ENCODE assay signal across 9 cellular contexts in genomic region chr10:119103241-119103640, GRCh38. TPM values are rescaled to one million over a fixed set of nuclear protein-coding genes. Genes with fewer than 3 reads are reported as not detected.
DNase-seq lines count a peak whose midpoint lies in the region; ATAC-seq, FAIRE-seq and TF ChIP-seq lines count a peak whose summit lies in the region.
"Had no signal": no experiment of that assay in that cellular context is flagged by ENCODE, and none has a peak within 500 bp of the region (broad histone marks: within the 10 kb centered on the region; RNA-seq: fewer than 3 reads in every experiment).

No MANE protein-coding gene starts in this region.

- 85 to 90% methylated on average over 4 of the region's 4 CpGs for WGBS in sigmoid colon, 2 donors

- H3K36me3 Mint-ChIP-seq in WTC11: peaks cover 6% of the 10 kb centered on the region

- H3K4me3 ChIP-seq in HEK293 (ENCODE audit: low read depth, low read length): no peak overlapping the region
- H3K4me3 ChIP-seq in sigmoid colon: peak overlapping the region in 1 of 4 donors; percentile 95
- H3K4me3 ChIP-seq in mucosa of descending colon: no peak overlapping the region
- H3K4me3 ChIP-seq in kidney (ENCODE audit: low read length in 2 of 2): peak overlapping the region in 1 of 2 donors; percentile 23

- ATAC-seq in WTC11 (no peak), foreskin keratinocyte (no peak), mucosa of descending colon (no peak)

- H3K9me3 ChIP-seq in HEK293 (ENCODE audit: control insufficient read depth, insufficient read depth, low read depth, low read length) (no peaks in the 10 kb centered on the region), sigmoid colon (no peaks in the 10 kb centered on the region), mucosa of descending colon (no peaks in the 10 kb centered on the region), kidney (ENCODE audit: control insufficient read depth in 1 of 2, low read length in 2 of 2) (no peaks in the 10 kb centered on the region)

- peak overlapping the region; percentile 45 for H3K4me3 Mint-ChIP-seq in WTC11

- no peak overlapping the region for H3K27ac Mint-ChIP-seq in WTC11

- intact Hi-C loops in sigmoid colon (cut with DNase I): no loop called here
- intact Hi-C loops in mucosa of descending colon (cut with DNase I, micrococcal nuclease): no loop called here
- intact Hi-C loops in kidney (cut with DNase I): no loop called here

- FAIRE-seq in kidney (lab: Jason Lieb, UNC): no peak
- FAIRE-seq: bronchial epithelial cell had no signal

- no peaks in the 10 kb centered on the region for H3K27me3 ChIP-seq in foreskin keratinocyte
- H3K27me3 ChIP-seq in sigmoid colon: no peaks in the 10 kb centered on the region

- DNase-seq in WTC11 (ENCODE audit: low spot score) (no peak), foreskin keratinocyte (no peak), sigmoid colon (peak; percentile 53), retina (no peak), iPS-NIHi7 (ENCODE audit: extremely low spot score) (no peak), mucosa of descending colon (no peak), kidney (no peak)

- H3K27ac ChIP-seq in HEK293 (ENCODE audit: extremely low read depth, low read depth, low read length) (no peak overlapping the region), foreskin keratinocyte (peak overlapping the region; percentile 33), sigmoid colon (peak overlapping the region; percentile 76 to 94 (median 88)), kidney (ENCODE audit: low read depth in 2 of 2, low read length in 2 of 2) (peak overlapping the region in 1 of 2 donors; percentile 59)

- no peak for TF ChIP-seq EP300 in sigmoid colon (IDR thresholded peaks at IDR 0.05)

- H3K9ac ChIP-seq in kidney (ENCODE audit: low read length in 2 of 2): peak overlapping the region in 1 of 2 donors; percentile 22

- peaks cover 6% of the 10 kb centered on the region for H3K4me1 ChIP-seq in HEK293 (ENCODE audit: control insufficient read depth, insufficient read depth, low read length)
- H3K4me1 ChIP-seq in foreskin keratinocyte: peaks cover 18% of the 10 kb centered on the region
- H3K4me1 ChIP-seq in sigmoid colon: peaks cover 0 to 18% (median 14%) of the 10 kb centered on the region in 4 donors
- peaks cover 13% of the 10 kb centered on the region for H3K4me1 ChIP-seq in mucosa of descending colon (ENCODE audit: low read depth)
- peaks cover 4 to 6% of the 10 kb centered on the region in 2 donors for H3K4me1 ChIP-seq in kidney (ENCODE audit: control insufficient read depth in 1 of 2, insufficient read depth in 1 of 2, low read depth in 1 of 2, low read length in 2 of 2)

- H3K27me3 Mint-ChIP-seq in WTC11 (ENCODE audit: low read depth): peaks cover 3% of the 10 kb centered on the region; the same call in 1 of the 2 replicates

- peaks cover 6% of the 10 kb centered on the region for H3K4me1 Mint-ChIP-seq in WTC11

- CTCF ChIA-PET in HEK293 (lab: Yijun Ruan, JAX): interaction anchor here (0.6 kb wide), 1 partner anchor 526 kb away, joined by 4 read pairs; no protein-coding TSS in a partner anchor
- CTCF ChIA-PET in WTC11 (lab: Charles Lee): interaction anchor here (0.6 to 2.3 kb wide), 2 partner anchors 18 to 445 kb away, joined by 3 to 7 read pairs; no protein-coding TSS in a partner anchor

- no peak for TF ChIP-seq CTCF in HEK293 (tag by site-specific recombination; IDR thresholded peaks at IDR 0.05)
- TF ChIP-seq CTCF in WTC11 (IDR thresholded peaks at IDR 0.05): no peak
- TF ChIP-seq CTCF in foreskin keratinocyte (conservative IDR thresholded peaks at IDR 0.05): no peak
- TF ChIP-seq CTCF in sigmoid colon (IDR thresholded peaks at IDR 0.05): no peak
- TF ChIP-seq CTCF in mucosa of descending colon (IDR thresholded peaks at IDR 0.05): no peak
- TF ChIP-seq CTCF in kidney (IDR thresholded peaks at IDR 0.05; ENCODE audit: borderline replicate concordance, extremely low read depth, insufficient read depth): no peak

- H3K9me3 Mint-ChIP-seq in WTC11: no peaks in the 10 kb centered on the region

- POLR2A ChIA-PET in HEK293 (lab: Yijun Ruan, JAX) (interaction anchor here (0.6 to 2.5 kb wide), 10 partner anchors 10 to 649 kb away, joined by 3 to 19 read pairs (median 7); partner anchors contain the start of genes EIF3A and SFXN4), WTC11 (lab: Charles Lee) (no interaction called here)

- TF ChIP-seq POLR2A in sigmoid colon (IDR thresholded peaks at IDR 0.05): no peak

- peaks cover 11 to 26% of the 10 kb centered on the region in 2 experiments; a peak in 2 of 3 replicates for H3K36me3 ChIP-seq in HEK293 (ENCODE audit: control insufficient read depth in 2 of 2, insufficient read depth in 1 of 2, low read length in 2 of 2)
- peaks cover 0 to 8% (median 3%) of the 10 kb centered on the region in 4 donors for H3K36me3 ChIP-seq in sigmoid colon
- no peaks in the 10 kb centered on the region for H3K36me3 ChIP-seq in mucosa of descending colon (ENCODE audit: low read depth)
- H3K36me3 ChIP-seq in kidney (ENCODE audit: control insufficient read depth in 1 of 2, insufficient read depth in 2 of 2, low read length in 2 of 2): no peaks in the 10 kb centered on the region

TF ChIP-seq in HEK293, 187 proteins besides CTCF, POLR2A, EP300 and RAD21:
- TF ChIP-seq SCRT1 (tag by site-specific recombination; IDR thresholded peaks at IDR 0.05; ENCODE audit: borderline replicate concordance): 0 out of 2 replicates have a peak, but pooled peaks have one; percentile 8
- no peak for TF ChIP-seq ZNF704 (tag by site-specific recombination; IDR thresholded peaks at IDR 0.05)
TF ChIP-seq in HEK293: peak in this region for 1.

TF ChIP-seq in WTC11, 78 proteins besides CTCF, POLR2A, EP300 and RAD21 (continues in another document):
- TF ChIP-seq SMAD3 (CRISPR knock-in tag; IDR thresholded peaks at IDR 0.05; ENCODE audit: borderline replicate concordance): no peak
- no peak for TF ChIP-seq ESRRA (CRISPR knock-in tag; IDR thresholded peaks at IDR 0.05; ENCODE audit: borderline replicate concordance)
- TF ChIP-seq, protein P1, sequence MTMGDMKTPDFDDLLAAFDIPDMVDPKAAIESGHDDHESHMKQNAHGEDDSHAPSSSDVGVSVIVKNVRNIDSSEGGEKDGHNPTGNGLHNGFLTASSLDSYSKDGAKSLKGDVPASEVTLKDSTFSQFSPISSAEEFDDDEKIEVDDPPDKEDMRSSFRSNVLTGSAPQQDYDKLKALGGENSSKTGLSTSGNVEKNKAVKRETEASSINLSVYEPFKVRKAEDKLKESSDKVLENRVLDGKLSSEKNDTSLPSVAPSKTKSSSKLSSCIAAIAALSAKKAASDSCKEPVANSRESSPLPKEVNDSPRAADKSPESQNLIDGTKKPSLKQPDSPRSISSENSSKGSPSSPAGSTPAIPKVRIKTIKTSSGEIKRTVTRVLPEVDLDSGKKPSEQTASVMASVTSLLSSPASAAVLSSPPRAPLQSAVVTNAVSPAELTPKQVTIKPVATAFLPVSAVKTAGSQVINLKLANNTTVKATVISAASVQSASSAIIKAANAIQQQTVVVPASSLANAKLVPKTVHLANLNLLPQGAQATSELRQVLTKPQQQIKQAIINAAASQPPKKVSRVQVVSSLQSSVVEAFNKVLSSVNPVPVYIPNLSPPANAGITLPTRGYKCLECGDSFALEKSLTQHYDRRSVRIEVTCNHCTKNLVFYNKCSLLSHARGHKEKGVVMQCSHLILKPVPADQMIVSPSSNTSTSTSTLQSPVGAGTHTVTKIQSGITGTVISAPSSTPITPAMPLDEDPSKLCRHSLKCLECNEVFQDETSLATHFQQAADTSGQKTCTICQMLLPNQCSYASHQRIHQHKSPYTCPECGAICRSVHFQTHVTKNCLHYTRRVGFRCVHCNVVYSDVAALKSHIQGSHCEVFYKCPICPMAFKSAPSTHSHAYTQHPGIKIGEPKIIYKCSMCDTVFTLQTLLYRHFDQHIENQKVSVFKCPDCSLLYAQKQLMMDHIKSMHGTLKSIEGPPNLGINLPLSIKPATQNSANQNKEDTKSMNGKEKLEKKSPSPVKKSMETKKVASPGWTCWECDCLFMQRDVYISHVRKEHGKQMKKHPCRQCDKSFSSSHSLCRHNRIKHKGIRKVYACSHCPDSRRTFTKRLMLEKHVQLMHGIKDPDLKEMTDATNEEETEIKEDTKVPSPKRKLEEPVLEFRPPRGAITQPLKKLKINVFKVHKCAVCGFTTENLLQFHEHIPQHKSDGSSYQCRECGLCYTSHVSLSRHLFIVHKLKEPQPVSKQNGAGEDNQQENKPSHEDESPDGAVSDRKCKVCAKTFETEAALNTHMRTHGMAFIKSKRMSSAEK (CRISPR knock-in tag; IDR thresholded peaks at IDR 0.05; ENCODE audit: borderline replicate concordance): no peak
- no peak for TF ChIP-seq FOXP4 (CRISPR knock-in tag; IDR thresholded peaks at IDR 0.05)
- no peak for TF ChIP-seq ZNF121 (CRISPR knock-in tag; IDR thresholded peaks at IDR 0.05)
- TF ChIP-seq CREB1 (CRISPR knock-in tag; IDR thresholded peaks at IDR 0.05): no peak
- no peak for TF ChIP-seq RELA (CRISPR knock-in tag; IDR thresholded peaks at IDR 0.05; ENCODE audit: borderline replicate concordance)

RNA-seq across cellular contexts. Expression of gene DENND10, which starts 0.7 kb away (rescaled TPM):
- total RNA-seq in WTC11 (2021): 58.7 to 60.6 TPM (median 59.0 TPM) in 3 replicates
- total RNA-seq in foreskin keratinocyte: 49.8 and 52.6 TPM in 2 replicates
- 21.8 and 23.3 TPM in 2 replicates for polyA plus RNA-seq in foreskin keratinocyte
- 10 to 100 TPM; 35.0 to 51.3 (median 39.3) TPM for total RNA-seq in sigmoid colon
- polyA plus RNA-seq in sigmoid colon: 10 to 100 TPM; 25.8 to 44.6 (median 43.2) TPM
- 10 to 100 TPM; 36.6 to 39.9 (median 38.0) TPM for total RNA-seq in mucosa of descending colon
- total RNA-seq in kidney: 31.6 TPM
- 31.7 TPM for polyA plus RNA-seq in kidney (ENCODE audit: insufficient read depth, low read depth, low replicate concordance)

RNA-seq across cellular contexts. Expression of gene EIF3A, which starts 22.6 kb away (rescaled TPM):
- total RNA-seq in WTC11 (2021): 177 to 213 TPM (median 178 TPM) in 3 replicates
- total RNA-seq in foreskin keratinocyte: 152 and 172 TPM in 2 replicates
- polyA plus RNA-seq in foreskin keratinocyte: 33.0 and 41.1 TPM in 2 replicates
- total RNA-seq in sigmoid colon: 100 to 1,000 TPM in 3 of 4 donors, 10 to 100 TPM in 1; 98.4 to 135 (median 110) TPM
- 10 to 100 TPM; 27.5 to 71.0 (median 33.0) TPM for polyA plus RNA-seq in sigmoid colon
- 100 to 1,000 TPM in 2 of 3 donors, 10 to 100 TPM in 1; 94.5 to 124 (median 114) TPM for total RNA-seq in mucosa of descending colon
- 95.6 TPM for total RNA-seq in kidney
- 24.9 TPM for polyA plus RNA-seq in kidney (ENCODE audit: insufficient read depth, low read depth, low replicate concordance)
